27 cellular contexts compared by ENCODE assay signal in the genomic region with DNA sequence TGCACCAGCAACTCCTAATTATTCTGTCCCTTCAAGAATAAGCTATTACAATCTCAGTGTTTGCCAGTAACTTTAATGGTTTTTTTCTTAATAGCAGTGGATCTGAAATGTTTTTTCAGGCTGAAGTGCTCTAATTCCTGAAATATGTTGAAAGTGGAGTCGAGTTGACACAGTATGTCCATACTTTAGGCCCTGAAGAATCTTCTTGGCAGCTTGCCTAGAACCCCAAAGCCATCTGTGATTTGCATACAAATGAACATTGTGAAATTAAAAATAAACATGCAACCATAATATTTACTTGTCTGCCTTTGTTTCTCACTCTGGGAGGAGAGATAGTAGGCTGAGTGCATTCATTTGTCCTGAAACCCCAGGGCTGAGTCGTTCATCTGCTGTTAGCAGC.
DNase-seq lines count a peak whose midpoint lies in the region; ATAC-seq, FAIRE-seq and TF ChIP-seq lines count a peak whose summit lies in the region.
"Had no signal": no experiment of that assay in that cellular context is flagged by ENCODE, and none has a peak within 500 bp of the region (broad histone marks: within the 10 kb centered on the region; RNA-seq: fewer than 3 reads in every experiment).

No MANE protein-coding gene starts in this region.

- H3K4me3 ChIP-seq in kidney (ENCODE audit: low read length in 2 of 2), result no peak overlapping the region
- H3K4me3 ChIP-seq: BLaER1 treated with 17β-estradiol and CSF1 and Interleukin-3, amounts not matched to agents 10 nM and 100 nM; prostate gland; right lobe of liver; SJSA1; spleen; uterus had no signal

- H3K36me3 ChIP-seq in kidney (ENCODE audit: control insufficient read depth in 1 of 2, insufficient read depth in 2 of 2, low read length in 2 of 2), result no peaks in the 10 kb centered on the region
- H3K36me3 ChIP-seq: BLaER1 treated with 17β-estradiol and CSF1 and Interleukin-3, amounts not matched to agents 10 nM and 100 nM; brain microvascular endothelial cell; prostate gland; right lobe of liver; SJSA1; spleen; uterus had no signal

- H3K9ac ChIP-seq in kidney (ENCODE audit: low read length in 2 of 2), result no peak overlapping the region
- H3K9ac ChIP-seq: BLaER1 treated with 17β-estradiol and CSF1 and Interleukin-3, amounts not matched to agents 10 nM and 100 nM had no signal

- H3K27ac ChIP-seq in kidney (ENCODE audit: low read depth in 2 of 2, low read length in 2 of 2), result no peak overlapping the region
- H3K27ac ChIP-seq: BLaER1 treated with 17β-estradiol and CSF1 and Interleukin-3, amounts not matched to agents 10 nM and 100 nM; brain microvascular endothelial cell; prostate gland; right lobe of liver; SJSA1; spleen; uterus; WERI-Rb-1 had no signal

- H3K9me3 ChIP-seq in kidney (ENCODE audit: control insufficient read depth in 1 of 2, low read length in 2 of 2), result no peaks in the 10 kb centered on the region
- H3K9me3 ChIP-seq: BLaER1 treated with 17β-estradiol and CSF1 and Interleukin-3, amounts not matched to agents 10 nM and 100 nM; prostate gland; right lobe of liver; SJSA1; spleen; uterus had no signal

- ATAC-seq in GM18502 (IDR thresholded peaks at IDR 0.05; ENCODE audit: poor library complexity, unreplicated experiment), result no peak
- no peak for ATAC-seq in GM19324 (IDR thresholded peaks at IDR 0.05; ENCODE audit: low FRiP score, unreplicated experiment)
- ATAC-seq: left colon; natural killer cell treated with Interleukin-12 subunit alpha and Interleukin-12 subunit beta and Interleukin-15 and Interleukin-18, amount 100 ng/mL, for 72 hours; right lobe of liver; stimulated activated naive CD8-positive, alpha-beta T cell treated with anti-CD3 and anti-CD28 coated beads, Interleukin-15, amount 100 ng/mL, for 72 hours had no signal

- DNase-seq in COLO668 (lab: John Stamatoyannopoulos, UW; ENCODE audit: unreplicated experiment) (peak; percentile 57), NCI-H1105 (lab: John Stamatoyannopoulos, UW) (peak; percentile 92), NCI-H69 (lab: John Stamatoyannopoulos, UW) (peak; percentile 45), cerebellar cortex (ENCODE audit: low spot score) (peak; percentile 26), kidney (no peak)
- DNase-seq: activated CD4-positive, alpha-beta T cell treated with anti-CD3 and anti-CD28 coated beads for 4 hours; activated CD8-positive, alpha-beta memory T cell treated with anti-CD3 and anti-CD28 coated beads for 24 hours; activated naive CD4-positive, alpha-beta T cell treated with anti-CD3 and anti-CD28 coated beads, Interleukin-2, amount 50 U/mL, for 16 hours; activated T-cell treated with anti-CD3 and anti-CD28 coated beads for 4 hours; brain microvascular endothelial cell; hypothalamus; left colon; NCI-H2171; occipital lobe; right lobe of liver; spleen; stimulated activated CD8-positive, alpha-beta memory T cell treated with anti-CD3 and anti-CD28 coated beads, Interleukin-4, amount 100 ng/mL, for 48 hours; stimulated activated naive CD8-positive, alpha-beta T cell treated with anti-CD3 and anti-CD28 coated beads, Interleukin-15, amount 100 ng/mL, for 72 hours; uterus; WERI-Rb-1 had no signal

- FAIRE-seq in kidney (lab: Jason Lieb, UNC), result no peak
- FAIRE-seq: endothelial cell of umbilical vein had no signal

- TF ChIP-seq CTCF in kidney (IDR thresholded peaks at IDR 0.05; ENCODE audit: borderline replicate concordance, extremely low read depth, insufficient read depth), result no peak

- no peaks in the 10 kb centered on the region for H3K4me1 ChIP-seq in kidney (ENCODE audit: control insufficient read depth in 1 of 2, insufficient read depth in 1 of 2, low read depth in 1 of 2, low read length in 2 of 2)
- H3K4me1 ChIP-seq: BLaER1 treated with 17β-estradiol and CSF1 and Interleukin-3, amounts not matched to agents 10 nM and 100 nM; prostate gland; right lobe of liver; SJSA1; spleen; uterus had no signal

- intact Hi-C loops in kidney (cut with DNase I), result no loop called here
